ENCODE assay signal across 33 cellular contexts in the genomic region with DNA sequence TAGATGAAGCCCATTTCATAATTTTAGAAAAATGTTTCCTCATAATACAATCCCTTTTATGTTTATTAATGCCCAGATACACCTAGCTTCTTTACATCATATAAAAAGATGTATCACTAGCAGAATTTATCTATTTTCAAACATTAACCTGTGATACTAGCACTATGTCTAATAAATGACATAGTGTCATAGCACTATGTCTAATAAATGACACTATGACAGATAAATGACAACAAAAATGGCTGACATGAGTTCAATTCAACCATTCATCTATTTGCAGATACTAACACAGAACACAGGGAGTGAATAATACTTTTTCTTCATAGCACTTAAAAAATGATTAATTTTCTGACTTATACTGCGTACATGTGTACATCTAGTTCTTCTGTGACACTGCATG. TPM values are rescaled to one million over a fixed set of nuclear protein-coding genes. Genes with fewer than 3 reads are reported as not detected.
"Had no signal": no experiment of that assay in that cellular context is flagged by ENCODE, and none has a peak within 500 bp of the region (broad histone marks: within the 10 kb centered on the region; RNA-seq: fewer than 3 reads in every experiment).

No MANE protein-coding gene starts in this region.

- H3K36me3 ChIP-seq: stomach, suprapubic skin, thoracic aorta, thyroid gland, tibial artery, tibial nerve, transverse colon, upper lobe of left lung, upper lobe of right lung, uterus, vagina had no signal

- H3K4me3 ChIP-seq: stomach, suprapubic skin, testis, thoracic aorta, thyroid gland, tibial artery, tibial nerve, transverse colon, upper lobe of left lung, upper lobe of right lung, uterus, vagina had no signal

- H3K4me1 Mint-ChIP-seq: stimulated activated effector memory CD8-positive, alpha-beta T cell treated with anti-CD3 and anti-CD28 coated beads, Interleukin-12 subunit alpha, Interleukin-12 subunit beta, amount 100 ng/mL, for 72 hours; stimulated activated memory B cell treated with anti-CD40 and anti-IgM and Interleukin-4, amounts not matched to agents 10 μg/mL and 1 μg/mL and 100 μg/mL, for 72 hours; stimulated activated naive CD8-positive, alpha-beta T cell treated with anti-CD3 and anti-CD28 coated beads, Interleukin-15, amount 100 ng/mL, for 72 hours had no signal

- H3K9me3 Mint-ChIP-seq: stimulated activated effector memory CD8-positive, alpha-beta T cell treated with anti-CD3 and anti-CD28 coated beads, Interleukin-12 subunit alpha, Interleukin-12 subunit beta, amount 100 ng/mL, for 72 hours; stimulated activated naive CD8-positive, alpha-beta T cell treated with anti-CD3 and anti-CD28 coated beads, Interleukin-15, amount 100 ng/mL, for 72 hours; stimulated activated naive CD8-positive, alpha-beta T cell treated with anti-CD3 and anti-CD28 coated beads, Interleukin-15, Interleukin-2, amounts not matched to agents 100 ng/mL and 50 ng/mL, for 24 hours; type B pancreatic cell had no signal

- ATAC-seq: stimulated activated effector memory CD8-positive, alpha-beta T cell treated with anti-CD3 and anti-CD28 coated beads, Interleukin-12 subunit alpha, Interleukin-12 subunit beta, amount 100 ng/mL, for 72 hours; stimulated activated memory B cell treated with anti-CD40 and anti-IgM and Interleukin-4, amounts not matched to agents 10 μg/mL and 1 μg/mL and 100 μg/mL, for 72 hours; stimulated activated naive B cell treated with anti-CD40 and anti-IgM and Interleukin-4, amounts not matched to agents 10 μg/mL and 1 μg/mL and 100 μg/mL, for 72 hours; stimulated activated naive CD8-positive, alpha-beta T cell treated with anti-CD3 and anti-CD28 coated beads, Interleukin-15, amount 100 ng/mL, for 72 hours; stimulated activated naive CD8-positive, alpha-beta T cell treated with anti-CD3 and anti-CD28 coated beads, Interleukin-15, Interleukin-2, amounts not matched to agents 100 U/mL and 50 U/mL, for 24 hours; upper lobe of right lung had no signal

- H3K36me3 Mint-ChIP-seq: stimulated activated effector memory CD8-positive, alpha-beta T cell treated with anti-CD3 and anti-CD28 coated beads, Interleukin-12 subunit alpha, Interleukin-12 subunit beta, amount 100 ng/mL, for 72 hours; stimulated activated memory B cell treated with anti-CD40 and anti-IgM and Interleukin-4, amounts not matched to agents 10 μg/mL and 1 μg/mL and 100 μg/mL, for 72 hours; stimulated activated naive B cell treated with anti-CD40 and anti-IgM and Interleukin-4, amounts not matched to agents 10 μg/mL and 1 μg/mL and 100 μg/mL, for 72 hours; type B pancreatic cell had no signal

- H3K27me3 ChIP-seq: stomach, suprapubic skin, testis, thyroid gland, tibial artery, tibial nerve, transverse colon, upper lobe of left lung, upper lobe of right lung, uterus, vagina had no signal

- H3K27ac ChIP-seq: stomach, suprapubic skin, testis, thoracic aorta, thyroid gland, tibial artery, tibial nerve, transverse colon, upper lobe of left lung, upper lobe of right lung, uterus, vagina had no signal

- H3K27ac Mint-ChIP-seq: stimulated activated effector memory CD8-positive, alpha-beta T cell treated with anti-CD3 and anti-CD28 coated beads, Interleukin-12 subunit alpha, Interleukin-12 subunit beta, amount 100 ng/mL, for 72 hours; stimulated activated memory B cell treated with anti-CD40 and anti-IgM and Interleukin-4, amounts not matched to agents 10 μg/mL and 1 μg/mL and 100 μg/mL, for 72 hours; stimulated activated naive B cell treated with anti-CD40 and anti-IgM and Interleukin-4, amounts not matched to agents 10 μg/mL and 1 μg/mL and 100 μg/mL, for 72 hours; stimulated activated naive CD8-positive, alpha-beta T cell treated with anti-CD3 and anti-CD28 coated beads, Interleukin-15, amount 100 ng/mL, for 72 hours; stimulated activated naive CD8-positive, alpha-beta T cell treated with anti-CD3 and anti-CD28 coated beads, Interleukin-15, Interleukin-2, amounts not matched to agents 100 ng/mL and 50 ng/mL, for 24 hours; type B pancreatic cell had no signal

- H3K9me3 ChIP-seq: stomach, suprapubic skin, testis, thoracic aorta, thyroid gland, transverse colon, upper lobe of left lung, upper lobe of right lung, uterus, vagina had no signal

- H3K4me3 Mint-ChIP-seq: stimulated activated effector memory CD8-positive, alpha-beta T cell treated with anti-CD3 and anti-CD28 coated beads, Interleukin-12 subunit alpha, Interleukin-12 subunit beta, amount 100 ng/mL, for 72 hours; stimulated activated memory B cell treated with anti-CD40 and anti-IgM and Interleukin-4, amounts not matched to agents 10 μg/mL and 1 μg/mL and 100 μg/mL, for 72 hours; stimulated activated naive B cell treated with anti-CD40 and anti-IgM and Interleukin-4, amounts not matched to agents 10 μg/mL and 1 μg/mL and 100 μg/mL, for 72 hours; stimulated activated naive CD8-positive, alpha-beta T cell treated with anti-CD3 and anti-CD28 coated beads, Interleukin-15, amount 100 ng/mL, for 72 hours; stimulated activated naive CD8-positive, alpha-beta T cell treated with anti-CD3 and anti-CD28 coated beads, Interleukin-15, Interleukin-2, amounts not matched to agents 100 ng/mL and 50 ng/mL, for 24 hours; type B pancreatic cell had no signal

- DNase-seq: stimulated activated CD4-positive, alpha-beta T cell treated with anti-CD3 and anti-CD28 coated beads, Interleukin-2, amount 100 ng/mL, for 48 hours; stimulated activated CD4-positive, alpha-beta T cell treated with anti-CD3 and anti-CD28 coated beads, Interleukin-4, amount 100 ng/mL, for 1 hour; stimulated activated CD4-positive, alpha-beta T cell treated with anti-CD3 and anti-CD28 coated beads, Interleukin-4, amount 100 ng/mL, for 24 hours; stimulated activated CD4-positive, alpha-beta T cell treated with anti-CD3 and anti-CD28 coated beads, Interleukin-4, amount 100 ng/mL, for 4 hours; stimulated activated CD8-positive, alpha-beta memory T cell treated with anti-CD3 and anti-CD28 coated beads, Interleukin-4, amount 100 ng/mL, for 48 hours; stimulated activated naive B cell treated with anti-CD40 and anti-IgM and Interleukin-4, amounts not matched to agents 10 μg/mL and 1 μg/mL and 100 μg/mL, for 72 hours; stimulated activated naive CD4-positive, alpha-beta T cell; stimulated activated naive CD4-positive, alpha-beta T cell treated with Interleukin-2 at 50 U/mL for 16 hours; stimulated activated naive CD8-positive, alpha-beta T cell treated with anti-CD3 and anti-CD28 coated beads, Interleukin-15, amount 100 ng/mL, for 72 hours; stimulated activated naive CD8-positive, alpha-beta T cell treated with anti-CD3 and anti-CD28 coated beads, Interleukin-15, Interleukin-2, amounts not matched to agents 100 U/mL and 50 U/mL, for 24 hours; stomach; substantia nigra; testis; thyroid gland; tibial artery; transverse colon; trophoblast cell; upper lobe of left lung; upper lobe of right lung; uterus had no signal

RNA-seq across cellular contexts. Expression of a gene that starts 19.4 kb away (rescaled TPM):
- total RNA-seq: stomach, subcutaneous adipose tissue, suprapubic skin, temporal lobe, thoracic aorta, thyroid gland, tibial nerve, transverse colon, upper lobe of left lung, upper lobe of right lung, ureter, urinary bladder, uterus, vagina had no signal
- polyA plus RNA-seq: stomach, thymus, urinary bladder had no signal

RNA-seq across cellular contexts. Expression of a gene that starts 43.6 kb away (rescaled TPM):
- total RNA-seq: stomach, subcutaneous adipose tissue, suprapubic skin, temporal lobe, thoracic aorta, thyroid gland, tibial nerve, transverse colon, upper lobe of left lung, upper lobe of right lung, ureter, urinary bladder, uterus, vagina had no signal
- polyA plus RNA-seq: stomach, thymus, urinary bladder had no signal
